ENCODE assay signal across 1 cellular context in genomic region chr16:88531931-88532433, GRCh38.
TF ChIP-seq lines count a peak whose summit lies in the region.

No MANE protein-coding gene starts in this region.

TF ChIP-seq in K562, 482 proteins besides CTCF, POLR2A, EP300 and RAD21 (continues in another document):
- TF ChIP-seq ADNP (tag; IDR thresholded peaks at IDR 0.05) = no peak
- TF ChIP-seq MBD1 (CRISPR knock-in tag; IDR thresholded peaks at IDR 0.05) = no peak
- no peak for TF ChIP-seq SMARCA5 (IDR thresholded peaks at IDR 0.05)
- no peak for TF ChIP-seq ZNF384 (IDR thresholded peaks at IDR 0.05; ENCODE audit: low read depth, low read length)
- no peak for TF ChIP-seq BRCA1 (IDR thresholded peaks at IDR 0.05)
- no peak for TF ChIP-seq BRCA1 (CRISPR knock-in tag; IDR thresholded peaks at IDR 0.05)
- no peak for TF ChIP-seq NFE2L1 (tag; IDR thresholded peaks at IDR 0.05; ENCODE audit: borderline replicate concordance, low read depth)
- TF ChIP-seq CBX1 (IDR thresholded peaks at IDR 0.05; ENCODE audit: low read depth) = no peak
- TF ChIP-seq ZNF518B (CRISPR knock-in tag; IDR thresholded peaks at IDR 0.05) = no peak
- no peak for TF ChIP-seq RBBP5 (IDR thresholded peaks at IDR 0.05; ENCODE audit: borderline replicate concordance, insufficient read depth, low read length, poor library complexity, severe bottlenecking)
- TF ChIP-seq JUN (IDR thresholded peaks at IDR 0.05; ENCODE audit: borderline replicate concordance, low read depth, low read length) = no peak
- TF ChIP-seq JUN (CRISPR knock-in tag; IDR thresholded peaks at IDR 0.05; ENCODE audit: borderline replicate concordance) = no peak
- no peak for TF ChIP-seq ZNF318 (IDR thresholded peaks at IDR 0.05; ENCODE audit: borderline replicate concordance in 1 of 2, low read depth in 1 of 2)
- TF ChIP-seq E2F3 (CRISPR knock-in tag; IDR thresholded peaks at IDR 0.05) = no peak
- TF ChIP-seq ZNF436 (CRISPR knock-in tag; IDR thresholded peaks at IDR 0.05) = no peak
- no peak for TF ChIP-seq ESRRA (IDR thresholded peaks at IDR 0.05; ENCODE audit: borderline replicate concordance, low read depth)
- TF ChIP-seq MBD2 (IDR thresholded peaks at IDR 0.05; ENCODE audit: borderline replicate concordance, low read depth) = no peak
- TF ChIP-seq ZNF124 (CRISPR knock-in tag; IDR thresholded peaks at IDR 0.05) = 0 out of 2 replicates have a peak, but pooled peaks have one; percentile 6
- TF ChIP-seq ZNF263 (CRISPR knock-in tag; IDR thresholded peaks at IDR 0.05; ENCODE audit: borderline replicate concordance) = no peak
- TF ChIP-seq HNRNPUL1 (IDR thresholded peaks at IDR 0.05; ENCODE audit: low read length) = no peak
- TF ChIP-seq ARID3A (IDR thresholded peaks at IDR 0.05; ENCODE audit: borderline replicate concordance, low read depth, low read length) = no peak
- TF ChIP-seq KLF6 (CRISPR knock-in tag; IDR thresholded peaks at IDR 0.05; ENCODE audit: borderline replicate concordance) = no peak
- peak; percentile 13 for TF ChIP-seq RBM22 (IDR thresholded peaks at IDR 0.05; ENCODE audit: low read depth, low read length, poor library complexity, severe bottlenecking)
- peak; percentile 56 for TF ChIP-seq FIP1L1 (IDR thresholded peaks at IDR 0.05; ENCODE audit: low read depth, low read length, poor library complexity, severe bottlenecking)
- no peak for TF ChIP-seq CUX1 (CRISPR knock-in tag; IDR thresholded peaks at IDR 0.05)
- TF ChIP-seq ZNF511 (CRISPR knock-in tag; IDR thresholded peaks at IDR 0.05) = 0 out of 2 replicates have a peak, but pooled peaks have one; percentile 1
- TF ChIP-seq BCOR (IDR thresholded peaks at IDR 0.05) = no peak
- TF ChIP-seq POLR2G (IDR thresholded peaks at IDR 0.05; ENCODE audit: low read depth, low read length) = peak; percentile 64
- no peak for TF ChIP-seq SNAPC5 (CRISPR knock-in tag; IDR thresholded peaks at IDR 0.05)
- no peak for TF ChIP-seq GTF2A2 (tag; IDR thresholded peaks at IDR 0.05)
- TF ChIP-seq CHD4 (IDR thresholded peaks at IDR 0.05; ENCODE audit: insufficient read depth, insufficient replicate concordance, low read depth, low read length, poor library complexity, severe bottlenecking) = no peak
- no peak for TF ChIP-seq SRSF9 (IDR thresholded peaks at IDR 0.05; ENCODE audit: borderline replicate concordance, low read depth, low read length)
- no peak for TF ChIP-seq E2F5 (CRISPR knock-in tag; IDR thresholded peaks at IDR 0.05)
